8 cellular contexts compared by ENCODE assay signal in genomic region chr1:23344111-23344986, GRCh38. TPM values are rescaled to one million over a fixed set of nuclear protein-coding genes. Genes with fewer than 3 reads are reported as not detected.
DNase-seq lines count a peak whose midpoint lies in the region; ATAC-seq, FAIRE-seq and TF ChIP-seq lines count a peak whose summit lies in the region.

HNRNPR (minus strand) TSS chr1:23344284; CDS start chr1:23341008, 3,276 bp downstream.

- H3K4me1 Mint-ChIP-seq in endothelial cell (ENCODE audit: unreplicated experiment) = peaks cover 28% of the 10 kb centered on the region
- peaks cover 41% of the 10 kb centered on the region for H3K4me1 Mint-ChIP-seq in mesothelial cell of epicardium

- H3K4me2 ChIP-seq in OCI-LY3 (ENCODE audit: low read length) = peak within 1 kb of the TSS; percentile 94

- peak within 1 kb of the TSS; percentile 76 for H3K27ac ChIP-seq in OCI-LY3 (ENCODE audit: low read length)

- no peaks in the 10 kb centered on the region for H3K36me3 ChIP-seq in OCI-LY3 (replicated peaks; ENCODE audit: low read depth, low read length)

- no peaks in the 10 kb centered on the region for H3K27me3 ChIP-seq in OCI-LY3 (ENCODE audit: low read depth, low read length)

- H3K36me3 Mint-ChIP-seq in endothelial cell (ENCODE audit: low read depth, unreplicated experiment) (no peaks in the 10 kb centered on the region), mesothelial cell of epicardium (no peaks in the 10 kb centered on the region)

- peaks cover 48% of the 10 kb centered on the region for H3K79me2 ChIP-seq in OCI-LY3 (ENCODE audit: low read length)

- H3K9me3 Mint-ChIP-seq in endothelial cell (ENCODE audit: unreplicated experiment) (no peaks in the 10 kb centered on the region), mesothelial cell of epicardium (no peaks in the 10 kb centered on the region)

- H3K4me1 ChIP-seq in OCI-LY3 (ENCODE audit: low read length) = peaks cover 31% of the 10 kb centered on the region

- FAIRE-seq in D721Med (lab: Jason Lieb, UNC) = no peak

- peak; percentile 91 for ATAC-seq in GM21515 (IDR thresholded peaks at IDR 0.05; ENCODE audit: unreplicated experiment)

- TF ChIP-seq CTCF in D721Med (IDR thresholded peaks at IDR 0.05; ENCODE audit: insufficient read depth, missing control alignments) (no peak), OCI-LY3 (IDR thresholded peaks at IDR 0.05; ENCODE audit: low read depth, low read length) (no peak), endothelial cell (IDR thresholded peaks at IDR 0.05; ENCODE audit: unreplicated experiment) (no peak), mesothelial cell of epicardium (IDR thresholded peaks at IDR 0.05; ENCODE audit: unreplicated experiment) (no peak)

- H3K4me3 Mint-ChIP-seq in endothelial cell (ENCODE audit: unreplicated experiment) = peak within 1 kb of the TSS; percentile 93
- peak within 1 kb of the TSS; percentile 82 for H3K4me3 Mint-ChIP-seq in mesothelial cell of epicardium

- DNase-seq in D721Med (ENCODE audit: insufficient read length, low spot score) (peak; percentile 44), HuH-7 (ENCODE audit: low spot score) (peak; percentile 97), endothelial cell (ENCODE audit: low spot score) (peak; percentile 100), mesothelial cell of epicardium (ENCODE audit: low spot score in 2 of 2, unreplicated experiment in 2 of 2) (peak; percentile 99 to 100)
- DNase-seq in activated CD8-positive, alpha-beta memory T cell treated with anti-CD3 and anti-CD28 coated beads, Interleukin-2, amount 50 U/mL, for 48 hours = peak; percentile 98
- peak; percentile 98 to 99 for DNase-seq in stimulated activated CD8-positive, alpha-beta memory T cell treated with anti-CD3 and anti-CD28 coated beads, Interleukin-15, amount 100 ng/mL, for 48 hours (ENCODE audit: low read depth in 2 of 2)

- no peaks in the 10 kb centered on the region for H3K9me3 ChIP-seq in OCI-LY3 (ENCODE audit: insufficient read depth, low read length)

- peak within 1 kb of the TSS; percentile 98 for H3K9ac ChIP-seq in OCI-LY3 (ENCODE audit: low read length)

- H3K27ac Mint-ChIP-seq in endothelial cell (ENCODE audit: unreplicated experiment) (peak within 1 kb of the TSS; percentile 93), mesothelial cell of epicardium (peak within 1 kb of the TSS; percentile 99)

- peak within 1 kb of the TSS; percentile 98 for H3K4me3 ChIP-seq in OCI-LY3 (ENCODE audit: low read length)

- H3K27me3 Mint-ChIP-seq in endothelial cell (ENCODE audit: unreplicated experiment) (no peaks in the 10 kb centered on the region), mesothelial cell of epicardium (ENCODE audit: low read depth) (no peaks in the 10 kb centered on the region)

- H2AFZ ChIP-seq in OCI-LY3 (ENCODE audit: low read depth, low read length) = peak within 1 kb of the TSS; percentile 75

- peaks cover 41% of the 10 kb centered on the region for H4K20me1 ChIP-seq in OCI-LY3 (ENCODE audit: insufficient read depth, low read length)

RNA-seq across cellular contexts. Expression of gene HNRNPR, which starts in this region (rescaled TPM):
- total RNA-seq in endothelial cell (ENCODE audit: unreplicated experiment) (146 TPM), mesothelial cell of epicardium (199 to 205 TPM (median 203 TPM) in 3 replicates)

Comparison
In these comparisons a context has a peak if more than half of its experiments do, and no peak if none do; other contexts are left out.
1. Peak in every context shown above with its lines: DNase-seq, ATAC-seq, H3K4me3 ChIP-seq and H3K27ac ChIP-seq.
2. DNase-seq: peak in every context shown above with its lines; median percentile 100 in endothelial cell; 100 in mesothelial cell of epicardium; 98 in stimulated activated CD8-positive, alpha-beta memory T cell treated with anti-CD3 and anti-CD28 coated beads, Interleukin-15, amount 100 ng/mL, for 48 hours; 98 in activated CD8-positive, alpha-beta memory T cell treated with anti-CD3 and anti-CD28 coated beads, Interleukin-2, amount 50 U/mL, for 48 hours; 97 in HuH-7; 44 in D721Med.